ENCODE assay signal across 1 cellular context in genomic region chr12:120965534-120966091, GRCh38.
TF ChIP-seq lines count a peak whose summit lies in the region.

No MANE protein-coding gene starts in this region.

TF ChIP-seq in HepG2, 621 proteins besides CTCF, POLR2A, EP300 and RAD21 (continues in another document):
- TF ChIP-seq ZNF44 (CRISPR knock-in tag; IDR thresholded peaks at IDR 0.05) (no peak), ZFP37 (CRISPR knock-in tag; IDR thresholded peaks at IDR 0.05; ENCODE audit: borderline replicate concordance) (0 out of 2 replicates have a peak, but pooled peaks have one; percentile 48), ZNF687 (CRISPR knock-in tag; IDR thresholded peaks at IDR 0.05) (peak; percentile 14; the same call in 1 of the 2 replicates), ZNF672 (CRISPR knock-in tag; IDR thresholded peaks at IDR 0.05) (0 out of 2 replicates have a peak, but pooled peaks have one; percentile 12), GABPA (IDR thresholded peaks at IDR 0.05; ENCODE audit: low read depth, low read length) (no peak), GABPA (CRISPR knock-in tag; IDR thresholded peaks at IDR 0.05; ENCODE audit: low read depth) (0 out of 2 replicates have a peak, but pooled peaks have one; percentile 3), ARID4A (CRISPR knock-in tag; IDR thresholded peaks at IDR 0.05; ENCODE audit: borderline replicate concordance) (no peak), ZMAT5 (CRISPR knock-in tag; IDR thresholded peaks at IDR 0.05; ENCODE audit: borderline replicate concordance, low read depth) (no peak), KDM2A (CRISPR knock-in tag; IDR thresholded peaks at IDR 0.05; ENCODE audit: borderline replicate concordance, low read depth) (peak; percentile 71; the same call in 1 of the 2 replicates), BATF2 (CRISPR knock-in tag; IDR thresholded peaks at IDR 0.05) (no peak), ZNF367 (CRISPR knock-in tag; IDR thresholded peaks at IDR 0.05; ENCODE audit: borderline replicate concordance) (0 out of 2 replicates have a peak, but pooled peaks have one; percentile 34), ZMYM4 (CRISPR knock-in tag; IDR thresholded peaks at IDR 0.05) (0 out of 2 replicates have a peak, but pooled peaks have one; percentile 35), MTF1 (CRISPR knock-in tag; IDR thresholded peaks at IDR 0.05) (no peak), ZNF660 (CRISPR knock-in tag; IDR thresholded peaks at IDR 0.05; ENCODE audit: borderline replicate concordance, low read depth) (no peak), CEBPG (CRISPR knock-in tag; IDR thresholded peaks at IDR 0.05) (0 out of 2 replicates have a peak, but pooled peaks have one; percentile 4), ZC3H13 (CRISPR knock-in tag; IDR thresholded peaks at IDR 0.05) (peak; percentile 87), ZNF572 (CRISPR knock-in tag; IDR thresholded peaks at IDR 0.05) (peak; percentile 34; the same call in 1 of the 2 replicates), ZZZ3 (CRISPR knock-in tag; IDR thresholded peaks at IDR 0.05; ENCODE audit: borderline replicate concordance) (no peak), ZFP82 (CRISPR knock-in tag; IDR thresholded peaks at IDR 0.05; ENCODE audit: borderline replicate concordance) (no peak), PAF1 (CRISPR knock-in tag; IDR thresholded peaks at IDR 0.05) (peak; percentile 97), TAF15 (IDR thresholded peaks at IDR 0.05; ENCODE audit: low read depth, low read length, poor library complexity, severe bottlenecking) (no peak), PHF5A (CRISPR knock-in tag; IDR thresholded peaks at IDR 0.05; ENCODE audit: low read depth, unreplicated experiment) (no peak), ZBTB33 (CRISPR knock-in tag; IDR thresholded peaks at IDR 0.05) (no peak), THAP9 (CRISPR knock-in tag; IDR thresholded peaks at IDR 0.05; ENCODE audit: borderline replicate concordance) (0 out of 2 replicates have a peak, but pooled peaks have one; percentile 39), PHF8 (CRISPR knock-in tag; IDR thresholded peaks at IDR 0.05) (0 out of 2 replicates have a peak, but pooled peaks have one; percentile 10), ARHGAP35 (CRISPR knock-in tag; IDR thresholded peaks at IDR 0.05; ENCODE audit: borderline replicate concordance) (no peak), ELF1 (CRISPR knock-in tag; IDR thresholded peaks at IDR 0.05) (peak; percentile 50; the same call in 1 of the 2 replicates), TBL1XR1 (IDR thresholded peaks at IDR 0.05; ENCODE audit: borderline replicate concordance, low read length, partially characterized antibody) (no peak), RFXAP (CRISPR knock-in tag; IDR thresholded peaks at IDR 0.05; ENCODE audit: borderline replicate concordance) (0 out of 2 replicates have a peak, but pooled peaks have one; percentile 41), TGIF2 (CRISPR knock-in tag; IDR thresholded peaks at IDR 0.05) (0 out of 2 replicates have a peak, but pooled peaks have one; percentile 52), ZNF501 (CRISPR knock-in tag; IDR thresholded peaks at IDR 0.05) (peak; percentile 56; the same call in 1 of the 2 replicates), NFRKB (IDR thresholded peaks at IDR 0.05) (no peak), ZMAT3 (CRISPR knock-in tag; conservative IDR thresholded peaks at IDR 0.05) (no peak), ZNF749 (CRISPR knock-in tag; IDR thresholded peaks at IDR 0.05; ENCODE audit: borderline replicate concordance) (peak; percentile 41; the same call in 1 of the 2 replicates), ZNF142 (CRISPR knock-in tag; IDR thresholded peaks at IDR 0.05) (no peak)
